In the genomic region with DNA sequence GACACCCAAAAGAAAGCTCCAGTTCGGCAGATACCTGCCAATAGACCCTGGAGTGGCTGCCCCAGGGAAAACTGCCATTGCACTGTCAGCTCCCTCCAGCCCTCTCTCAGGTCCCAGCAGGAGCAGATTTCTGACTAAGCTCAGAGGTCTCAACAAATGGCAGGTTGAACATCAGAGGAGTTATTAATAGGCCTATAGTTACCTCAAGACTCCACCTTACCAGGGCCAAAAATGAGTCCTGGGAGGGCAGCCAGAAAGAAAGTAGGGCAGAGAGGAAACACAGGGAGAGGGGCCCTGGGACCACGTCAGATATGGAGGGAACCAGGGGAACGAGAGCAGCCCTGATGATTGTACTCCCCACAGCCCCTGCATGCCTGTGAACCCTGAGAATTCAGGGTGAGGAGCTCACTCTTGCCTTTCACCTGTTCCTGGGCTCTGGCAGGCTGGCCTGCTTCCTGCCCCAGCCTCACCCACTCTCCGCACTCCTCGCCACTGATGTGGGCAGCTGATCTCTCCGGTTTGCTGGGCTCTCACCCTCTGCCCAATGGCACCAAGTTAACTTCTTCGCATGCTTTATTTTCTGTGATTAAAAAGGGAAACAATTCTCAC, we compare ENCODE assay signal across 19 cellular contexts. TPM values are rescaled to one million over a fixed set of nuclear protein-coding genes. Genes with fewer than 3 reads are reported as not detected.
"Had no signal": no experiment of that assay in that cellular context is flagged by ENCODE, and none has a peak within 500 bp of the region (broad histone marks: within the 10 kb centered on the region; RNA-seq: fewer than 3 reads in every experiment).

No MANE protein-coding gene starts in this region.

- H3K27ac Mint-ChIP-seq: activated naive CD8-positive, alpha-beta T cell treated with anti-CD3 and anti-CD28 coated beads, Interleukin-2, amount 10 ng/mL, durations not matched to agents 7 days and 5 days had no signal

- H3K9me3 ChIP-seq: breast epithelium, pancreas, upper lobe of right lung had no signal

- H3K9me3 Mint-ChIP-seq: activated naive CD8-positive, alpha-beta T cell treated with anti-CD3 and anti-CD28 coated beads, Interleukin-2, amount 10 ng/mL, durations not matched to agents 7 days and 5 days; neural crest cell; T-cell had no signal

- H3K27me3 Mint-ChIP-seq: activated naive CD8-positive, alpha-beta T cell treated with anti-CD3 and anti-CD28 coated beads, Interleukin-2, amount 10 ng/mL, durations not matched to agents 7 days and 5 days; T-cell had no signal

- H3K4me1 Mint-ChIP-seq: neural crest cell had no signal

- H3K4me1 ChIP-seq: breast epithelium, pancreas, upper lobe of right lung had no signal

- H3K27me3 ChIP-seq: breast epithelium, pancreas, upper lobe of right lung had no signal

- H3K4me3 Mint-ChIP-seq: activated naive CD8-positive, alpha-beta T cell treated with anti-CD3 and anti-CD28 coated beads, Interleukin-2, amount 10 ng/mL, durations not matched to agents 7 days and 5 days; neural crest cell; T-cell had no signal

- H3K27ac ChIP-seq: breast epithelium, coronary artery, pancreas, SK-N-MC, upper lobe of right lung had no signal

- H3K36me3 ChIP-seq: breast epithelium, pancreas had no signal

- DNase-seq: activated CD4-positive, alpha-beta T cell treated with anti-CD3 and anti-CD28 coated beads for 4 hours; activated gamma-delta T cell treated with Interleukin-2 at 50 U/mL for 16 hours; activated naive CD8-positive, alpha-beta T cell treated with anti-CD3 and anti-CD28 coated beads, Interleukin-2, amount 10 ng/mL, durations not matched to agents 7 days and 5 days; activated T-cell treated with anti-CD3 and anti-CD28 coated beads, Interleukin-2, amount 50 U/mL, for 48 hours; anterior cingulate cortex; effector CD8-positive, alpha-beta T cell; hippocampal formation; kidney glomerular epithelial cell; stimulated activated CD4-positive, alpha-beta T cell treated with anti-CD3 and anti-CD28 coated beads, Interleukin-2, amount 100 ng/mL, for 24 hours; stimulated activated naive CD4-positive, alpha-beta T cell; T-cell; upper lobe of right lung had no signal

- ATAC-seq: pancreas, sciatic nerve, upper lobe of right lung had no signal

- H3K4me3 ChIP-seq: breast epithelium, coronary artery, pancreas, SK-N-MC, upper lobe of right lung had no signal

RNA-seq across cellular contexts. Expression of a gene that starts 4.3 kb away (rescaled TPM):
- total RNA-seq: lung microvascular endothelial cell, neural crest cell had no signal

RNA-seq across cellular contexts. Expression of a gene that starts 54.4 kb away (rescaled TPM):
- total RNA-seq: lung microvascular endothelial cell, neural crest cell had no signal
